ENCODE assay signal across 10 cellular contexts in genomic region chr17:36210439-36211211, GRCh38. TPM values are rescaled to one million over a fixed set of nuclear protein-coding genes. Genes with fewer than 3 reads are reported as not detected.
DNase-seq lines count a peak whose midpoint lies in the region; ATAC-seq and TF ChIP-seq lines count a peak whose summit lies in the region.
"Not testable (repeated sequence)": the region's sequence is repeated elsewhere in the genome, so short reads cannot be mapped to it uniquely, and the experiment has no call there.
"Had no signal": no experiment of that assay in that cellular context is flagged by ENCODE, and none has a peak within 500 bp of the region (broad histone marks: within the 10 kb centered on the region; RNA-seq: fewer than 3 reads in every experiment).

TSS of gene CCL4L2 (plus strand) at chr17:36211063.

- peak within 1 kb of the TSS; percentile 97 for H3K27ac Mint-ChIP-seq in central memory CD8-positive, alpha-beta T cell (ENCODE audit: low read depth)
- H3K27ac Mint-ChIP-seq in natural killer cell, result peak within 1 kb of the TSS; percentile 87 to 91

- not testable (repeated sequence) for TF ChIP-seq CTCF in natural killer cell (IDR thresholded peaks at IDR 0.05)

- H3K36me3 Mint-ChIP-seq in central memory CD8-positive, alpha-beta T cell (ENCODE audit: insufficient read depth), result peaks cover 11% of the 10 kb centered on the region
- H3K36me3 Mint-ChIP-seq in natural killer cell, result not testable (repeated sequence)

- H3K27me3 Mint-ChIP-seq in central memory CD8-positive, alpha-beta T cell; natural killer cell (ENCODE audit: low read depth in 2 of 2): not testable (repeated sequence)

- H3K4me3 Mint-ChIP-seq in central memory CD8-positive, alpha-beta T cell, result peak within 1 kb of the TSS; percentile 84
- H3K4me3 Mint-ChIP-seq in natural killer cell, result peak within 1 kb of the TSS; percentile 78

- peak; percentile 75 for DNase-seq in CD1c-positive myeloid dendritic cell (ENCODE audit: extremely low spot score)
- DNase-seq in SKM-1 treated with dmso at 0.1 percent for 144 hours (lab: John Stamatoyannopoulos, UW; ENCODE audit: unreplicated experiment), result peak; percentile 99
- peak in 1 of 2 donors; percentile 32 for DNase-seq in central memory CD8-positive, alpha-beta T cell (ENCODE audit: low spot score in 2 of 2)
- DNase-seq in natural killer cell, result peak; percentile 61

- H3K4me1 Mint-ChIP-seq in central memory CD8-positive, alpha-beta T cell, result peaks cover 75% of the 10 kb centered on the region
- H3K4me1 Mint-ChIP-seq in natural killer cell, result peaks cover 82% of the 10 kb centered on the region in 2 donors

- not testable (repeated sequence) for H3K9me3 Mint-ChIP-seq in central memory CD8-positive, alpha-beta T cell; natural killer cell

- intact Hi-C loops in natural killer cell (cut with micrococcal nuclease), result loop anchor here (1.0 to 5.0 kb wide), 2 partner anchors 14 to 318 kb away; partner anchors contain the start of genes CCL3L1 and CCL3L3

- peak; percentile 67 for ATAC-seq in GM18909 (IDR thresholded peaks at IDR 0.05; ENCODE audit: poor library complexity, unreplicated experiment)
- ATAC-seq in GM21528 (IDR thresholded peaks at IDR 0.05; ENCODE audit: low FRiP score, unreplicated experiment), result peak; percentile 61
- ATAC-seq in HG03025 (IDR thresholded peaks at IDR 0.05; ENCODE audit: low FRiP score, unreplicated experiment), result peak; percentile 59
- ATAC-seq in HG03575 (IDR thresholded peaks at IDR 0.05; ENCODE audit: extremely low read depth, insufficient number of reproducible peaks, low FRiP score, unreplicated experiment), result peak; percentile 35
- ATAC-seq in central memory CD8-positive, alpha-beta T cell (replicated peaks; ENCODE audit: extremely low read depth, poor library complexity, severe bottlenecking), result peak; percentile 87
- peak; percentile 54 to 79 (median 78) for ATAC-seq in natural killer cell

RNA-seq across cellular contexts. Expression of gene CCL4L2, which starts in this region (rescaled TPM):
- total RNA-seq in natural killer cell, result 10 to 100 TPM; 23.7 to 31.2 (median 25.4) TPM
- total RNA-seq: A673, foreskin keratinocyte had no signal

Comparison
In these comparisons a context has a peak if more than half of its experiments do, and no peak if none do; other contexts are left out.
1. ATAC-seq: peak in every context shown above with its lines; median percentile 87 in central memory CD8-positive, alpha-beta T cell; 78 in natural killer cell; 67 in GM18909; 61 in GM21528; 59 in HG03025; 35 in HG03575.